8 cellular contexts compared by ENCODE assay signal in the genomic region with DNA sequence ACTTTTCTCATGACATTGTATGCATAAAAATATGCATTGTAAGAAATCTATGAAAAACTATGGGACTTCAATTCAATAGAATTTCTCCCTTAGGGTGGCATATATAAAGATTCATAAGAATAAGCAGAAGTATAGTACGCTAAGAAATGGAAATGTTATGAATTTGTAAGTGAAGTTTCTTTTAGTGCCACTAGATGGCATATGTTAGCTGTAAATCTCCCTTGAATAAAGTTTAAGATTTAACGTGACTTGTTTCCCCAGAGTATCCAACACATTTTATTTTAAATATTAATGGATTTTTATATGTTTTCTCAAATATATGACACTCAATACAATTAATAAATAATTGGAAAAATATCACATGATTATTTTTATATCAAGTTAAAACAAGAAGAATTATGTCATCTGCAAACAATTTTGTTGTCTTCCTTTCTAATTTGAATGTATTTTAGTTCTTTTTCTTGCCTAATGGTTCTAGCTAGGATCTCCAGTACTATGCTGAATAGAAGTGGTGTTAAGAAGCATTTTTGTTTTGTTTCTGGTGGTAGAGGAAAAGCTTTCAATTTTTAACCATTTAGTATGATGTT.
DNase-seq lines count a peak whose midpoint lies in the region; ATAC-seq and TF ChIP-seq lines count a peak whose summit lies in the region.

No MANE protein-coding gene starts in this region.

- H3K4me1 Mint-ChIP-seq in osteocyte (ENCODE audit: unreplicated experiment), result peaks cover 12% of the 10 kb centered on the region
- no peaks in the 10 kb centered on the region for H3K4me1 Mint-ChIP-seq in activated naive CD8-positive, alpha-beta T cell treated with anti-CD3 and anti-CD28 coated beads for 36 hours

- H3K4me3 Mint-ChIP-seq in osteocyte (ENCODE audit: unreplicated experiment), result no peak overlapping the region
- no peak overlapping the region for H3K4me3 Mint-ChIP-seq in activated naive CD8-positive, alpha-beta T cell treated with anti-CD3 and anti-CD28 coated beads for 36 hours

- TF ChIP-seq CTCF in choroid plexus epithelial cell (conservative IDR thresholded peaks at IDR 0.05; ENCODE audit: low read depth, low read length) (peak; percentile 48), osteocyte (IDR thresholded peaks at IDR 0.05) (peak; percentile 68)

- intact Hi-C loops in sciatic nerve (cut with DNase I), result no loop called here

- no peak overlapping the region for H3K4me3 ChIP-seq in choroid plexus epithelial cell (ENCODE audit: low read depth, low read length)

- H3K9me3 Mint-ChIP-seq in osteocyte (ENCODE audit: unreplicated experiment), result peaks cover 10% of the 10 kb centered on the region
- no peaks in the 10 kb centered on the region for H3K9me3 Mint-ChIP-seq in activated naive CD8-positive, alpha-beta T cell treated with anti-CD3 and anti-CD28 coated beads for 36 hours

- peaks cover 2% of the 10 kb centered on the region for H3K36me3 Mint-ChIP-seq in osteocyte (ENCODE audit: unreplicated experiment)
- no peaks in the 10 kb centered on the region for H3K36me3 Mint-ChIP-seq in activated naive CD8-positive, alpha-beta T cell treated with anti-CD3 and anti-CD28 coated beads for 36 hours

- H3K27ac Mint-ChIP-seq in osteocyte (ENCODE audit: unreplicated experiment), result no peak overlapping the region
- H3K27ac Mint-ChIP-seq in activated naive CD8-positive, alpha-beta T cell treated with anti-CD3 and anti-CD28 coated beads for 36 hours, result no peak overlapping the region

- peak; percentile 72 for ATAC-seq in GM21825 (IDR thresholded peaks at IDR 0.05; ENCODE audit: unreplicated experiment)
- ATAC-seq in sciatic nerve, result no peak

- peak; percentile 67 for DNase-seq in DMS53 treated with DMSO at 0.1 percent for 48 hours (lab: John Stamatoyannopoulos, UW; ENCODE audit: unreplicated experiment)
- DNase-seq in NCI-H446 treated with DMSO at 0.1 percent for 48 hours (lab: John Stamatoyannopoulos, UW), result peak; percentile 32
- peak; percentile 64 for DNase-seq in choroid plexus epithelial cell (ENCODE audit: low read depth)
- no peak for DNase-seq in osteocyte (ENCODE audit: extremely low spot score, unreplicated experiment)
- no peak for DNase-seq in activated T-cell treated with anti-CD3 and anti-CD28 coated beads, Interleukin-2, amount 50 U/mL, for 48 hours
- no peak for DNase-seq in sciatic nerve (ENCODE audit: low spot score)
- DNase-seq in activated naive CD8-positive, alpha-beta T cell treated with anti-CD3 and anti-CD28 coated beads for 36 hours, result no peak

- peaks cover 8% of the 10 kb centered on the region for H3K27me3 Mint-ChIP-seq in osteocyte (ENCODE audit: unreplicated experiment)
- H3K27me3 Mint-ChIP-seq in activated naive CD8-positive, alpha-beta T cell treated with anti-CD3 and anti-CD28 coated beads for 36 hours, result peaks cover 5% of the 10 kb centered on the region

Comparison
In these comparisons a context has a peak if more than half of its experiments do, and no peak if none do; other contexts are left out.
1. DNase-seq: peak in DMS53 treated with DMSO at 0.1 percent for 48 hours (single experiment), NCI-H446 treated with DMSO at 0.1 percent for 48 hours (single experiment) and choroid plexus epithelial cell (single experiment); none in osteocyte (single experiment), activated T-cell treated with anti-CD3 and anti-CD28 coated beads, Interleukin-2, amount 50 U/mL, for 48 hours (0 of 2), sciatic nerve (single experiment) and activated naive CD8-positive, alpha-beta T cell treated with anti-CD3 and anti-CD28 coated beads for 36 hours (single experiment).